ENCODE assay signal across 13 cellular contexts in genomic region chr5:154308457-154309360, GRCh38.
DNase-seq lines count a peak whose midpoint lies in the region; ATAC-seq and TF ChIP-seq lines count a peak whose summit lies in the region.
"Had no signal": no experiment of that assay in that cellular context is flagged by ENCODE, and none has a peak within 500 bp of the region (broad histone marks: within the 10 kb centered on the region; RNA-seq: fewer than 3 reads in every experiment).

No MANE protein-coding gene starts in this region.

- peak overlapping the region; percentile 58 for H3K27ac Mint-ChIP-seq in activated T-helper 17 cell treated with anti-CD3 and anti-CD28 coated beads, Interleukin-2, amount 50 U/mL, for 72 hours
- H3K27ac Mint-ChIP-seq in immature natural killer cell (peak overlapping the region in 5 of 6 donors; percentile 8 to 61 (median 43)), CD14-positive monocyte (no peak overlapping the region)
- no peak overlapping the region for H3K27ac Mint-ChIP-seq in T-helper 2 cell treated with Interferon-gamma antibody and Interleukin-4, amounts not matched to agents 5 μg/mL and 100 μg/mL, for 36 hours

- DNase-seq in AG08396 (ENCODE audit: low spot score) (peak; percentile 23), HCEC 1CT (peak; percentile 79), immature natural killer cell (no peak), CD14-positive monocyte (ENCODE audit: low spot score) (no peak), GF-D8 (lab: John Stamatoyannopoulos, UW) (no peak)
- no peak for DNase-seq in T-helper 2 cell treated with Interferon-gamma antibody and Interleukin-4, amounts not matched to agents 5 μg/mL and 100 μg/mL, for 36 hours (ENCODE audit: low spot score)
- DNase-seq: activated CD4-positive, CD25-positive, alpha-beta regulatory T cell; activated effector memory CD4-positive, alpha-beta T cell treated with anti-CD3 and anti-CD28 coated beads, Interleukin-2, amount 50 U/mL, for 16 hours; Calu3; NCI-H2081; upper lobe of left lung had no signal

- H3K27me3 Mint-ChIP-seq in activated T-helper 17 cell treated with anti-CD3 and anti-CD28 coated beads, Interleukin-2, amount 50 U/mL, for 72 hours, result no peaks in the 10 kb centered on the region
- H3K27me3 Mint-ChIP-seq in immature natural killer cell (ENCODE audit: low read depth in 3 of 3), result peaks cover 1 to 8% (median 2%) of the 10 kb centered on the region in 3 donors
- H3K27me3 Mint-ChIP-seq in CD14-positive monocyte (ENCODE audit: low read depth in 3 of 3), result peaks cover 0 to 2% (median 0%) of the 10 kb centered on the region in 3 donors
- H3K27me3 Mint-ChIP-seq in T-helper 2 cell treated with Interferon-gamma antibody and Interleukin-4, amounts not matched to agents 5 μg/mL and 100 μg/mL, for 36 hours (ENCODE audit: low read depth), result no peaks in the 10 kb centered on the region

- intact Hi-C loops in CD14-positive monocyte (cut with micrococcal nuclease), result no loop called here

- H3K4me1 Mint-ChIP-seq in activated T-helper 17 cell treated with anti-CD3 and anti-CD28 coated beads, Interleukin-2, amount 50 U/mL, for 72 hours, result peaks cover 26% of the 10 kb centered on the region
- peaks cover 43 to 56% of the 10 kb centered on the region in 2 donors for H3K4me1 Mint-ChIP-seq in immature natural killer cell
- H3K4me1 Mint-ChIP-seq in CD14-positive monocyte, result peaks cover 20% of the 10 kb centered on the region
- peaks cover 16% of the 10 kb centered on the region for H3K4me1 Mint-ChIP-seq in T-helper 2 cell treated with Interferon-gamma antibody and Interleukin-4, amounts not matched to agents 5 μg/mL and 100 μg/mL, for 36 hours (ENCODE audit: low read depth)

- TF ChIP-seq CTCF in CD14-positive monocyte (IDR thresholded peaks at IDR 0.05), result no peak

- H3K4me3 Mint-ChIP-seq in activated T-helper 17 cell treated with anti-CD3 and anti-CD28 coated beads, Interleukin-2, amount 50 U/mL, for 72 hours, result peak overlapping the region; percentile 39
- peak overlapping the region in 2 of 5 donors; percentile 5 to 14 for H3K4me3 Mint-ChIP-seq in immature natural killer cell
- no peak overlapping the region for H3K4me3 Mint-ChIP-seq in CD14-positive monocyte
- no peak overlapping the region for H3K4me3 Mint-ChIP-seq in T-helper 2 cell treated with Interferon-gamma antibody and Interleukin-4, amounts not matched to agents 5 μg/mL and 100 μg/mL, for 36 hours

- peaks cover 29% of the 10 kb centered on the region for H3K36me3 Mint-ChIP-seq in activated T-helper 17 cell treated with anti-CD3 and anti-CD28 coated beads, Interleukin-2, amount 50 U/mL, for 72 hours (ENCODE audit: low read depth)
- peaks cover 16 to 20% (median 19%) of the 10 kb centered on the region in 3 donors for H3K36me3 Mint-ChIP-seq in immature natural killer cell
- H3K36me3 Mint-ChIP-seq in CD14-positive monocyte, result peaks cover 7 to 14% of the 10 kb centered on the region in 2 donors
- peaks cover 13% of the 10 kb centered on the region for H3K36me3 Mint-ChIP-seq in T-helper 2 cell treated with Interferon-gamma antibody and Interleukin-4, amounts not matched to agents 5 μg/mL and 100 μg/mL, for 36 hours (ENCODE audit: low read depth)

- H3K9me3 Mint-ChIP-seq in activated T-helper 17 cell treated with anti-CD3 and anti-CD28 coated beads, Interleukin-2, amount 50 U/mL, for 72 hours, result peaks cover under 1% of the 10 kb centered on the region
- H3K9me3 Mint-ChIP-seq in immature natural killer cell, result peaks cover 0 to 12% (median 5%) of the 10 kb centered on the region in 6 donors
- peaks cover 7 to 13% (median 8%) of the 10 kb centered on the region in 7 donors for H3K9me3 Mint-ChIP-seq in CD14-positive monocyte
- peaks cover 8% of the 10 kb centered on the region for H3K9me3 Mint-ChIP-seq in T-helper 2 cell treated with Interferon-gamma antibody and Interleukin-4, amounts not matched to agents 5 μg/mL and 100 μg/mL, for 36 hours

- no peak for ATAC-seq in activated T-helper 17 cell treated with anti-CD3 and anti-CD28 coated beads, Interleukin-2, amount 50 U/mL, for 72 hours (replicated peaks)
- no peak for ATAC-seq in GM19467 (IDR thresholded peaks at IDR 0.05; ENCODE audit: unreplicated experiment)

Comparison
In these comparisons a context has a peak if more than half of its experiments do, and no peak if none do; other contexts are left out.
1. DNase-seq: peak in AG08396 (single experiment) and HCEC 1CT (single experiment); none in immature natural killer cell (0 of 3), CD14-positive monocyte (single experiment), GF-D8 (single experiment) and T-helper 2 cell treated with Interferon-gamma antibody and Interleukin-4, amounts not matched to agents 5 μg/mL and 100 μg/mL, for 36 hours (single experiment).
2. H3K27ac Mint-ChIP-seq: peak in activated T-helper 17 cell treated with anti-CD3 and anti-CD28 coated beads, Interleukin-2, amount 50 U/mL, for 72 hours (single experiment) and immature natural killer cell (5 of 6); none in CD14-positive monocyte (0 of 7) and T-helper 2 cell treated with Interferon-gamma antibody and Interleukin-4, amounts not matched to agents 5 μg/mL and 100 μg/mL, for 36 hours (single experiment).